In genomic region chr4:24422644-24423043, GRCh38 we compare ENCODE assay signal across 3 cellular contexts.
TF ChIP-seq lines count a peak whose summit lies in the region.

No MANE protein-coding gene starts in this region.

TF ChIP-seq in A549, 52 proteins besides CTCF, POLR2A, EP300 and RAD21:
- TF ChIP-seq RARB (CRISPR knock-in tag; IDR thresholded peaks at IDR 0.05) = no peak
- peak; percentile 64 for TF ChIP-seq MAFK (IDR thresholded peaks at IDR 0.05; ENCODE audit: partially characterized antibody)
- TF ChIP-seq SREBF2 (IDR thresholded peaks at IDR 0.05) = no peak
- TF ChIP-seq KDM5A (IDR thresholded peaks at IDR 0.05) = no peak
- no peak for TF ChIP-seq RNF2 (IDR thresholded peaks at IDR 0.05; ENCODE audit: borderline replicate concordance, low read depth)
- TF ChIP-seq GATA3 (IDR thresholded peaks at IDR 0.05; ENCODE audit: borderline replicate concordance) = no peak

TF ChIP-seq in IMR-90, 13 proteins besides CTCF, POLR2A, EP300 and RAD21:
- TF ChIP-seq FOS (IDR thresholded peaks at IDR 0.05; ENCODE audit: low read depth, low read length) (no peak), MAFK (IDR thresholded peaks at IDR 0.05; ENCODE audit: low read depth, low read length) (peak; percentile 79)

TF ChIP-seq in H1, 55 proteins besides CTCF, POLR2A, EP300 and RAD21:
- no peak for TF ChIP-seq CHD1 (IDR thresholded peaks at IDR 0.05; ENCODE audit: low read depth, low read length)
- TF ChIP-seq MAFK (IDR thresholded peaks at IDR 0.05; ENCODE audit: low read depth, low read length) = peak; percentile 19; the same call in 1 of the 2 replicates
- TF ChIP-seq SRF (IDR thresholded peaks at IDR 0.05; ENCODE audit: low read depth, low read length) = peak; percentile 43; the same call in 1 of the 2 replicates
TF ChIP-seq in H1: peak in this region for 2.
